Comparison of ENCODE assay signal across 22 cellular contexts in the genomic region with DNA sequence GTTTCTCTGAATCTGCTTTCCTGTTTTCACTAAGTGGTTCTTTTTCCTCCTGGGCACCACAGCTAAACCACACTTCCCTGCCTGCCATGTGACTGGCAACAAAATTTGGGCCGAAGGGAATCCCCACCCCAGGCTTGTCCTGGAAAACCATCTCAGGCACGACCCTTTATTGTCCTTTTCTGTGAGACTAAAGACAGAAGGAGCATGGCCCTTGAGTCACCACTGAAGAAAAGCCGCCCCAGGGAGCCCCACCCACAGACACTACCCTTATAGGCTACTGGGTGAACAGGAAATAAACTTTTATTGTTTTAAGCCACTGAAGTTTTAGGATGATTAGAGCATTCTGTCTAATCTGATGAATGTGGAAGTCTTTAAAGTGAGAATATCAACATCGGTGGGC.
DNase-seq lines count a peak whose midpoint lies in the region; ATAC-seq and TF ChIP-seq lines count a peak whose summit lies in the region.
"Had no signal": no experiment of that assay in that cellular context is flagged by ENCODE, and none has a peak within 500 bp of the region (broad histone marks: within the 10 kb centered on the region; RNA-seq: fewer than 3 reads in every experiment).

No MANE protein-coding gene starts in this region.

- no peak overlapping the region for H3K27ac Mint-ChIP-seq in activated CD4-positive, alpha-beta memory T cell treated with anti-CD3 and anti-CD28 coated beads for 36 hours
- H3K27ac Mint-ChIP-seq in activated CD4-positive, alpha-beta memory T cell treated with anti-CD3 and anti-CD28 coated beads, Interleukin-2, amount 10 ng/mL, durations not matched to agents 7 days and 5 days, result no peak overlapping the region
- no peak overlapping the region for H3K27ac Mint-ChIP-seq in GM23338
- peak overlapping the region; percentile 44 for H3K27ac Mint-ChIP-seq in activated T-helper 17 cell treated with anti-CD3 and anti-CD28 coated beads, Interleukin-2, amount 50 U/mL, for 72 hours

- peak; percentile 32 for DNase-seq in activated CD4-positive, alpha-beta memory T cell treated with anti-CD3 and anti-CD28 coated beads for 36 hours
- DNase-seq in activated CD4-positive, alpha-beta memory T cell treated with anti-CD3 and anti-CD28 coated beads, Interleukin-2, amount 10 ng/mL, durations not matched to agents 7 days and 5 days, result no peak
- no peak for DNase-seq in GM23338 (ENCODE audit: low spot score)
- peak; percentile 34 for DNase-seq in posterior vena cava (ENCODE audit: low spot score)
- no peak for DNase-seq in NCI-H2029 treated with DMSO at 0.1 percent for 48 hours (lab: John Stamatoyannopoulos, UW)
- no peak for DNase-seq in caudate nucleus (lab: John Stamatoyannopoulos, UW)
- no peak for DNase-seq in posterior cingulate gyrus
- DNase-seq: activated gamma-delta T cell treated with Interleukin-2 at 50 U/mL for 16 hours; amygdala; BE2C; dermis blood vessel endothelial cell; GOT3; immature natural killer cell; left ventricle myocardium inferior; midbrain; NCI-H1694 treated with DMSO at 0.1 percent for 48 hours; SHP77 treated with DMSO at 0.1 percent for 48 hours; stimulated activated CD4-positive, alpha-beta T cell treated with anti-CD3 and anti-CD28 coated beads, Interleukin-12 subunit alpha, Interleukin-12 subunit beta, amount 100 ng/mL, for 4 hours had no signal

- peaks cover 30% of the 10 kb centered on the region for H3K4me1 ChIP-seq in GM23338 (ENCODE audit: insufficient read depth)
- H3K4me1 ChIP-seq: A549, BE2C, left ventricle myocardium inferior had no signal

- CTCF ChIA-PET in activated CD4-positive, alpha-beta memory T cell treated with anti-CD3 and anti-CD28 coated beads for 36 hours (lab: Charles Lee), result interaction anchor here (1.2 kb wide), 1 partner anchor 349 kb away, joined by 4 read pairs; no protein-coding TSS in a partner anchor
- CTCF ChIA-PET in activated CD4-positive, alpha-beta memory T cell treated with anti-CD3 and anti-CD28 coated beads, Interleukin-2, amount 10 ng/mL, durations not matched to agents 7 days and 5 days (lab: Charles Lee), result interaction anchor here (0.5 kb wide), 1 partner anchor 288 kb away, joined by 3 read pairs; no protein-coding TSS in a partner anchor

- peaks cover 3% of the 10 kb centered on the region; the same call in 1 of the 2 replicates for H3K27me3 ChIP-seq in GM23338 (ENCODE audit: insufficient read depth)
- H3K27me3 ChIP-seq: BE2C had no signal

- no peak for TF ChIP-seq CTCF in GM23338 (conservative IDR thresholded peaks at IDR 0.05; ENCODE audit: low read depth in 2 of 2)

- peaks cover 4% of the 10 kb centered on the region for H3K27me3 Mint-ChIP-seq in activated CD4-positive, alpha-beta memory T cell treated with anti-CD3 and anti-CD28 coated beads for 36 hours
- H3K27me3 Mint-ChIP-seq in activated CD4-positive, alpha-beta memory T cell treated with anti-CD3 and anti-CD28 coated beads, Interleukin-2, amount 10 ng/mL, durations not matched to agents 7 days and 5 days, result peaks cover 2% of the 10 kb centered on the region
- H3K27me3 Mint-ChIP-seq in GM23338 (ENCODE audit: insufficient read depth, low read depth, poor library complexity), result peaks cover 15% of the 10 kb centered on the region
- H3K27me3 Mint-ChIP-seq in activated T-helper 17 cell treated with anti-CD3 and anti-CD28 coated beads, Interleukin-2, amount 50 U/mL, for 72 hours, result peaks cover 3% of the 10 kb centered on the region

- POLR2A ChIA-PET in activated CD4-positive, alpha-beta memory T cell treated with anti-CD3 and anti-CD28 coated beads for 36 hours (lab: Charles Lee), result no interaction called here
- POLR2A ChIA-PET in activated CD4-positive, alpha-beta memory T cell treated with anti-CD3 and anti-CD28 coated beads, Interleukin-2, amount 10 ng/mL, durations not matched to agents 7 days and 5 days (lab: Charles Lee), result no interaction called here

- intact Hi-C loops in activated CD4-positive, alpha-beta memory T cell treated with anti-CD3 and anti-CD28 coated beads for 36 hours (cut with micrococcal nuclease), result no loop called here
- intact Hi-C loops in posterior vena cava (cut with DNase I) (no loop called here), posterior cingulate gyrus (cut with DNase I) (no loop called here)

- H3K27ac ChIP-seq in GM23338 (ENCODE audit: low read depth), result peak overlapping the region; percentile 14; the same call in 1 of the 2 replicates
- H3K27ac ChIP-seq in caudate nucleus (ENCODE audit: low read depth, low read length), result no peak overlapping the region
- H3K27ac ChIP-seq: A549, left ventricle myocardium inferior, neural progenitor cell, VCaP had no signal

- no peak overlapping the region for H3K4me2 ChIP-seq in GM23338
- H3K4me2 ChIP-seq: A549, neural progenitor cell had no signal

- H4K20me1 ChIP-seq in GM23338 (replicated peaks; ENCODE audit: insufficient read depth), result no peaks in the 10 kb centered on the region

- no peak overlapping the region for H3K4me3 ChIP-seq in GM23338
- H3K4me3 ChIP-seq: A549, left ventricle myocardium inferior, neural progenitor cell had no signal

- H2AFZ ChIP-seq in GM23338, result no peak overlapping the region
- H2AFZ ChIP-seq: neural progenitor cell had no signal

- no peaks in the 10 kb centered on the region for H3K9me3 Mint-ChIP-seq in activated CD4-positive, alpha-beta memory T cell treated with anti-CD3 and anti-CD28 coated beads for 36 hours
- no peaks in the 10 kb centered on the region for H3K9me3 Mint-ChIP-seq in activated CD4-positive, alpha-beta memory T cell treated with anti-CD3 and anti-CD28 coated beads, Interleukin-2, amount 10 ng/mL, durations not matched to agents 7 days and 5 days
- H3K9me3 Mint-ChIP-seq in GM23338, result no peaks in the 10 kb centered on the region
- no peaks in the 10 kb centered on the region for H3K9me3 Mint-ChIP-seq in activated T-helper 17 cell treated with anti-CD3 and anti-CD28 coated beads, Interleukin-2, amount 50 U/mL, for 72 hours
- H3K9me3 Mint-ChIP-seq: immature natural killer cell, neural progenitor cell had no signal

- no peak overlapping the region for H3K4me3 Mint-ChIP-seq in activated CD4-positive, alpha-beta memory T cell treated with anti-CD3 and anti-CD28 coated beads for 36 hours
- H3K4me3 Mint-ChIP-seq in activated CD4-positive, alpha-beta memory T cell treated with anti-CD3 and anti-CD28 coated beads, Interleukin-2, amount 10 ng/mL, durations not matched to agents 7 days and 5 days, result no peak overlapping the region
- H3K4me3 Mint-ChIP-seq in GM23338, result no peak overlapping the region
- H3K4me3 Mint-ChIP-seq in activated T-helper 17 cell treated with anti-CD3 and anti-CD28 coated beads, Interleukin-2, amount 50 U/mL, for 72 hours, result no peak overlapping the region
- H3K4me3 Mint-ChIP-seq: immature natural killer cell, neural progenitor cell had no signal

- no peak for ATAC-seq in GM23338
- peak; percentile 62 for ATAC-seq in activated T-helper 17 cell treated with anti-CD3 and anti-CD28 coated beads, Interleukin-2, amount 50 U/mL, for 72 hours (replicated peaks)
- ATAC-seq: A549 had no signal

- H3K4me1 Mint-ChIP-seq in activated CD4-positive, alpha-beta memory T cell treated with anti-CD3 and anti-CD28 coated beads for 36 hours (ENCODE audit: low read depth), result peaks cover 5% of the 10 kb centered on the region
- peaks cover 15% of the 10 kb centered on the region for H3K4me1 Mint-ChIP-seq in activated CD4-positive, alpha-beta memory T cell treated with anti-CD3 and anti-CD28 coated beads, Interleukin-2, amount 10 ng/mL, durations not matched to agents 7 days and 5 days
- peaks cover 36% of the 10 kb centered on the region for H3K4me1 Mint-ChIP-seq in GM23338
- H3K4me1 Mint-ChIP-seq in activated T-helper 17 cell treated with anti-CD3 and anti-CD28 coated beads, Interleukin-2, amount 50 U/mL, for 72 hours, result peaks cover 10% of the 10 kb centered on the region

- no peaks in the 10 kb centered on the region for H3K79me2 ChIP-seq in GM23338 (replicated peaks; ENCODE audit: insufficient read depth)

- H3K36me3 Mint-ChIP-seq in activated CD4-positive, alpha-beta memory T cell treated with anti-CD3 and anti-CD28 coated beads for 36 hours, result no peaks in the 10 kb centered on the region
- H3K36me3 Mint-ChIP-seq in activated CD4-positive, alpha-beta memory T cell treated with anti-CD3 and anti-CD28 coated beads, Interleukin-2, amount 10 ng/mL, durations not matched to agents 7 days and 5 days (ENCODE audit: low read depth), result no peaks in the 10 kb centered on the region
- no peaks in the 10 kb centered on the region for H3K36me3 Mint-ChIP-seq in GM23338 (ENCODE audit: low read depth)
- H3K36me3 Mint-ChIP-seq in activated T-helper 17 cell treated with anti-CD3 and anti-CD28 coated beads, Interleukin-2, amount 50 U/mL, for 72 hours (ENCODE audit: low read depth), result no peaks in the 10 kb centered on the region
- H3K36me3 Mint-ChIP-seq: immature natural killer cell, neural progenitor cell had no signal

- H3F3A ChIP-seq in GM23338 (replicated peaks; ENCODE audit: low read depth), result peaks cover 7% of the 10 kb centered on the region; the same call in 1 of the 2 replicates

- H3K9me2 ChIP-seq in GM23338 (ENCODE audit: insufficient read depth), result no peaks in the 10 kb centered on the region

- no peaks in the 10 kb centered on the region for H3K36me3 ChIP-seq in GM23338 (ENCODE audit: insufficient read depth)
- H3K36me3 ChIP-seq: BE2C, left ventricle myocardium inferior, neural progenitor cell had no signal

TF ChIP-seq in GM23338, 12 proteins besides CTCF, POLR2A, EP300 and RAD21 (continues in another document):
- TF ChIP-seq STAT1 (IDR thresholded peaks at IDR 0.05; ENCODE audit: unreplicated experiment) (no peak), NANOG (IDR thresholded peaks at IDR 0.05; ENCODE audit: borderline replicate concordance) (no peak), ZNF114 (CRISPR knock-in tag; IDR thresholded peaks at IDR 0.05) (no peak), CREB1 (CRISPR knock-in tag; IDR thresholded peaks at IDR 0.05; ENCODE audit: low read depth) (no peak), JUNB (IDR thresholded peaks at IDR 0.05; ENCODE audit: unreplicated experiment) (no peak)
- TF ChIP-seq, protein P1, sequence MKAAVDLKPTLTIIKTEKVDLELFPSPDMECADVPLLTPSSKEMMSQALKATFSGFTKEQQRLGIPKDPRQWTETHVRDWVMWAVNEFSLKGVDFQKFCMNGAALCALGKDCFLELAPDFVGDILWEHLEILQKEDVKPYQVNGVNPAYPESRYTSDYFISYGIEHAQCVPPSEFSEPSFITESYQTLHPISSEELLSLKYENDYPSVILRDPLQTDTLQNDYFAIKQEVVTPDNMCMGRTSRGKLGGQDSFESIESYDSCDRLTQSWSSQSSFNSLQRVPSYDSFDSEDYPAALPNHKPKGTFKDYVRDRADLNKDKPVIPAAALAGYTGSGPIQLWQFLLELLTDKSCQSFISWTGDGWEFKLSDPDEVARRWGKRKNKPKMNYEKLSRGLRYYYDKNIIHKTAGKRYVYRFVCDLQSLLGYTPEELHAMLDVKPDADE (IDR thresholded peaks at IDR 0.05), result no peak

Comparison
In these comparisons a context has a peak if more than half of its experiments do, and no peak if none do; other contexts are left out.
1. DNase-seq: peak in activated CD4-positive, alpha-beta memory T cell treated with anti-CD3 and anti-CD28 coated beads for 36 hours (single experiment) and posterior vena cava (single experiment); none in activated CD4-positive, alpha-beta memory T cell treated with anti-CD3 and anti-CD28 coated beads, Interleukin-2, amount 10 ng/mL, durations not matched to agents 7 days and 5 days (single experiment), GM23338 (single experiment), NCI-H2029 treated with DMSO at 0.1 percent for 48 hours (single experiment), caudate nucleus (0 of 61) and posterior cingulate gyrus (0 of 10).